ENCODE assay signal across 1 cellular context in genomic region chr19:18798384-18799352, GRCh38.
TF ChIP-seq lines count a peak whose summit lies in the region.

No MANE protein-coding gene starts in this region.

TF ChIP-seq in HepG2, 621 proteins besides CTCF, POLR2A, EP300 and RAD21 (continued from another document and continues in another):
- TF ChIP-seq ZNF574 (CRISPR knock-in tag; IDR thresholded peaks at IDR 0.05) (peak; percentile 48; the same call in 1 of the 2 replicates), ZXDC (CRISPR knock-in tag; IDR thresholded peaks at IDR 0.05) (no peak), ZNF451 (CRISPR knock-in tag; IDR thresholded peaks at IDR 0.05) (no peak), MAZ (IDR thresholded peaks at IDR 0.05; ENCODE audit: borderline replicate concordance, low read depth, low read length) (no peak), MAZ (CRISPR knock-in tag; IDR thresholded peaks at IDR 0.05; ENCODE audit: low read depth) (peak; percentile 41; the same call in 1 of the 2 replicates), HIVEP1 (CRISPR knock-in tag; IDR thresholded peaks at IDR 0.05) (peak; percentile 43; the same call in 1 of the 2 replicates), SRY (CRISPR knock-in tag; IDR thresholded peaks at IDR 0.05) (no peak), SKI (IDR thresholded peaks at IDR 0.05; ENCODE audit: partially characterized antibody) (no peak), POLR2AphosphoS2 (IDR thresholded peaks at IDR 0.05; ENCODE audit: low read depth, low read length) (no peak), ZNF431 (CRISPR knock-in tag; IDR thresholded peaks at IDR 0.05; ENCODE audit: borderline replicate concordance, low read depth) (no peak), IRF9 (CRISPR knock-in tag; IDR thresholded peaks at IDR 0.05; ENCODE audit: borderline replicate concordance) (no peak), FOXO1 (CRISPR knock-in tag; IDR thresholded peaks at IDR 0.05) (no peak), IRF1 (CRISPR knock-in tag; IDR thresholded peaks at IDR 0.05; ENCODE audit: low read depth) (no peak), CC2D1A (CRISPR knock-in tag; IDR thresholded peaks at IDR 0.05) (no peak), E2F1 (CRISPR knock-in tag; IDR thresholded peaks at IDR 0.05) (no peak), ATF4 (CRISPR knock-in tag; IDR thresholded peaks at IDR 0.05) (no peak), RNF219 (CRISPR knock-in tag; IDR thresholded peaks at IDR 0.05) (no peak), FOXK1 (CRISPR knock-in tag; IDR thresholded peaks at IDR 0.05; ENCODE audit: borderline replicate concordance, low read depth) (no peak; the same call in 1 of the 2 replicates), ZMYM2 (CRISPR knock-in tag; IDR thresholded peaks at IDR 0.05) (no peak), USF2 (IDR thresholded peaks at IDR 0.05; ENCODE audit: low read depth, low read length) (no peak), USF2 (CRISPR knock-in tag; IDR thresholded peaks at IDR 0.05; ENCODE audit: borderline replicate concordance) (no peak), ATF7 (IDR thresholded peaks at IDR 0.05) (no peak), ATF7 (CRISPR knock-in tag; IDR thresholded peaks at IDR 0.05) (no peak), ZNF720 (CRISPR knock-in tag; IDR thresholded peaks at IDR 0.05) (no peak), EED (CRISPR knock-in tag; IDR thresholded peaks at IDR 0.05) (no peak), ZNF235 (CRISPR knock-in tag; IDR thresholded peaks at IDR 0.05; ENCODE audit: borderline replicate concordance) (no peak), ATF5 (CRISPR knock-in tag; IDR thresholded peaks at IDR 0.05; ENCODE audit: low read depth) (no peak), ZFP41 (CRISPR knock-in tag; IDR thresholded peaks at IDR 0.05; ENCODE audit: borderline replicate concordance) (no peak), MXD3 (CRISPR knock-in tag; IDR thresholded peaks at IDR 0.05) (no peak), SNRNP70 (IDR thresholded peaks at IDR 0.05; ENCODE audit: low read depth, low read length) (no peak), ZNF781 (CRISPR knock-in tag; IDR thresholded peaks at IDR 0.05; ENCODE audit: borderline replicate concordance, not compliant biosample characterization) (no peak), TBP (CRISPR knock-in tag; IDR thresholded peaks at IDR 0.05) (no peak), ZNF138 (CRISPR knock-in tag; IDR thresholded peaks at IDR 0.05; ENCODE audit: low read depth) (no peak), TOPORS (CRISPR knock-in tag; IDR thresholded peaks at IDR 0.05) (no peak), ZZZ3 (CRISPR knock-in tag; IDR thresholded peaks at IDR 0.05; ENCODE audit: borderline replicate concordance) (no peak), HOXA5 (CRISPR knock-in tag; IDR thresholded peaks at IDR 0.05) (peak; percentile 88; the same call in 1 of the 2 replicates), ZNF75D (CRISPR knock-in tag; IDR thresholded peaks at IDR 0.05; ENCODE audit: borderline replicate concordance) (no peak), PHF8 (CRISPR knock-in tag; IDR thresholded peaks at IDR 0.05) (no peak), MTF2 (CRISPR knock-in tag; IDR thresholded peaks at IDR 0.05; ENCODE audit: borderline replicate concordance) (no peak), ZNF646 (CRISPR knock-in tag; IDR thresholded peaks at IDR 0.05) (no peak)
